Comparison of ENCODE assay signal across 1 cellular context in the genomic region with DNA sequence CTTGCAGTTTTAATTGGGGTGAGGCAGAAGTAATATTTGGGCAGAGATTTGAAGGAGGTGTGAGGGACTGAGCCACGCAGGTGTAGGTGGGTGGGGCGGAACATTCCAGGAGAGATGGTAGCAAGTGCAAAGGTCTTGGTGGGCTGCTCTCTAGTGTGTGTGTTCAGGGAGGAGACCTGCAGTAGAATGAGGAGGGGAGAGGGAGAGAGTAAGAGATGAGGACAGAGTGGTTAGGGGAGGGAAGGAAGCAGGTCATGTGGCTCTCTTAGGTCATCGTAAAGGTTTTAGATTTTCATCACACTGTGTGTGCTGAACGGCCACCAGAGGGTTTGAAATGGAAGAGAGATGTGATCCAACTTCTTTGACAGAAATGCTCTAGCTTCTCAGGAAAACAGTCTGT.
TF ChIP-seq lines count a peak whose summit lies in the region.

No MANE protein-coding gene starts in this region.

TF ChIP-seq in endothelial cell of umbilical vein, 7 proteins besides CTCF, POLR2A, EP300 and RAD21:
- TF ChIP-seq GATA2 (IDR thresholded peaks at IDR 0.05; ENCODE audit: insufficient read depth, insufficient read length, low read depth, low read length) (no peak), MYC (IDR thresholded peaks at IDR 0.05; ENCODE audit: low read depth, low read length) (no peak), FOS (IDR thresholded peaks at IDR 0.05; ENCODE audit: borderline replicate concordance, insufficient read depth, low read length) (no peak), POLR2AphosphoS5 (IDR thresholded peaks at IDR 0.05; ENCODE audit: insufficient read depth, low read depth, low read length) (no peak), EZH2 (IDR thresholded peaks at IDR 0.05; ENCODE audit: borderline replicate concordance, low read depth, low read length, severe bottlenecking) (no peak), JUN (IDR thresholded peaks at IDR 0.05; ENCODE audit: borderline replicate concordance, insufficient read depth, insufficient read length, low read depth) (no peak)
- TF ChIP-seq, protein P1, sequence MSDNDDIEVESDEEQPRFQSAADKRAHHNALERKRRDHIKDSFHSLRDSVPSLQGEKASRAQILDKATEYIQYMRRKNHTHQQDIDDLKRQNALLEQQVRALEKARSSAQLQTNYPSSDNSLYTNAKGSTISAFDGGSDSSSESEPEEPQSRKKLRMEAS (IDR thresholded peaks at IDR 0.05; ENCODE audit: insufficient read depth, insufficient read length), result no peak
TF ChIP-seq in endothelial cell of umbilical vein: peak in this region for 0.
